Comparison of ENCODE assay signal across 8 cellular contexts in genomic region chr2:217166241-217166640, GRCh38.
DNase-seq lines count a peak whose midpoint lies in the region; TF ChIP-seq lines count a peak whose summit lies in the region.

No MANE protein-coding gene starts in this region.

- peaks cover 21% of the 10 kb centered on the region for H3K4me1 Mint-ChIP-seq in glutamatergic neuron (ENCODE audit: low read depth, unreplicated experiment)

- peak; percentile 52 for TF ChIP-seq CTCF in glutamatergic neuron (IDR thresholded peaks at IDR 0.05; ENCODE audit: partially characterized antibody, unreplicated experiment)

- DNase-seq in EH (ENCODE audit: low read depth) (peak; percentile 61), LHCN-M2 (ENCODE audit: low read depth) (peak; percentile 55), SK-N-DZ (ENCODE audit: low spot score) (peak; percentile 59), glutamatergic neuron (no peak), smooth muscle cell of the brain vasculature (ENCODE audit: low read depth, low spot score) (peak; percentile 45), occipital lobe (lab: John Stamatoyannopoulos, UW) (no peak), AG08396 (ENCODE audit: low spot score) (no peak)
- DNase-seq in activated CD4-positive, alpha-beta T cell treated with anti-CD3 and anti-CD28 coated beads, Interleukin-2, amount 50 U/mL, for 4 hours = no peak

- no peaks in the 10 kb centered on the region for H3K9me3 Mint-ChIP-seq in glutamatergic neuron (ENCODE audit: unreplicated experiment)

- H3K27me3 Mint-ChIP-seq in glutamatergic neuron (ENCODE audit: unreplicated experiment) = peaks cover 6% of the 10 kb centered on the region

- H3K36me3 Mint-ChIP-seq in glutamatergic neuron (ENCODE audit: unreplicated experiment) = peaks cover 11% of the 10 kb centered on the region

- H3K4me3 Mint-ChIP-seq in glutamatergic neuron (ENCODE audit: unreplicated experiment) = no peak overlapping the region

- H3K27ac Mint-ChIP-seq in glutamatergic neuron (ENCODE audit: unreplicated experiment) = no peak overlapping the region

Comparison
In these comparisons a context has a peak if more than half of its experiments do, and no peak if none do; other contexts are left out.
1. DNase-seq: peak in EH (single experiment), LHCN-M2 (single experiment), SK-N-DZ (single experiment) and smooth muscle cell of the brain vasculature (single experiment); none in glutamatergic neuron (single experiment), activated CD4-positive, alpha-beta T cell treated with anti-CD3 and anti-CD28 coated beads, Interleukin-2, amount 50 U/mL, for 4 hours (0 of 2), occipital lobe (single experiment) and AG08396 (single experiment).